Comparison of ENCODE assay signal across 22 cellular contexts in the genomic region with DNA sequence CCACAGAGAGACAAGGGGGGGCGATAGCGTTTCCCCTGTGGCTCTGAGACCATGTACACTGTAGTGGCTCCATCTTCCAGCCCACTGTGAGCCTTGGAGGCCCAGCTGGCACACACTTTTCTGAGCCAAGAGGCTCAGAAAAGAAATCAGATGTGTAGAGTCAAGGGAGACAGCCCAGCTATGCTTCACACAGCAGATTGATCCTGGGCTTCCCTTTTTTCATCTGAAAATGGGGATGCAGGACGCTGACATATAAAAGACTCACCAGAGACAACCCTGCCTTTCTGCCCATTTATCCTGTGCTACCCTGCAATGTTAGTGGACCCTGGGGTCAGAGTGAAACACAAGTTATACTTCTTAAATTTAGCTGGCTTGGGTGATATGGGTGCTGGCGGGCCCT. TPM values are rescaled to one million over a fixed set of nuclear protein-coding genes. Genes with fewer than 3 reads are reported as not detected.
A peak's percentile ranks its signal among the peaks of the same experiment; 100 is the strongest.
DNase-seq lines count a peak whose midpoint lies in the region; ATAC-seq, FAIRE-seq and TF ChIP-seq lines count a peak whose summit lies in the region.
"Had no signal": no experiment of that assay in that cellular context is flagged by ENCODE, and none has a peak within 500 bp of the region (broad histone marks: within the 10 kb centered on the region; RNA-seq: fewer than 3 reads in every experiment).

No MANE protein-coding gene starts in this region.

- CTCF ChIA-PET in activated CD8-positive, alpha-beta T cell treated with anti-CD3 and anti-CD28 coated beads, Interleukin-2, amount 10 ng/mL, durations not matched to agents 7 days and 5 days (lab: Charles Lee), result interaction anchor here (1.6 to 3.4 kb wide), 3 partner anchors 9 to 517 kb away, joined by 6 to 12 read pairs (median 8); no protein-coding TSS in a partner anchor
- CTCF ChIA-PET in activated CD8-positive, alpha-beta T cell treated with anti-CD3 and anti-CD28 coated beads for 36 hours (lab: Charles Lee), result no interaction called here
- CTCF ChIA-PET in IMR-90 (lab: Yijun Ruan, JAX), result no interaction called here
- CTCF ChIA-PET in K562 (lab: Yijun Ruan, JAX; ENCODE audit: low intra/inter-chr PET ratio), result no interaction called here

- no peak overlapping the region for H3K27ac ChIP-seq in IMR-90 (ENCODE audit: insufficient read depth, low read length)
- peak overlapping the region; percentile 54 for H3K27ac ChIP-seq in K562 (ENCODE audit: extremely low read depth, low read depth, low read length)
- no peak overlapping the region for H3K27ac ChIP-seq in upper lobe of left lung
- H3K27ac ChIP-seq: SJCRH30 had no signal

- peaks cover 14% of the 10 kb centered on the region for H3K4me1 ChIP-seq in IMR-90 (ENCODE audit: control insufficient read depth, insufficient read depth, low read length)
- H3K4me1 ChIP-seq in K562 (replicated peaks in 1 of 2; ENCODE audit: control insufficient read depth in 2 of 2, insufficient read depth in 2 of 2, low read length in 2 of 2), result peaks cover 85 to 97% of the 10 kb centered on the region in 2 experiments
- peaks cover 12 to 19% (median 17%) of the 10 kb centered on the region in 4 donors for H3K4me1 ChIP-seq in upper lobe of left lung
- H3K4me1 ChIP-seq: BE2C, SJCRH30 had no signal

- H3K9me3 ChIP-seq in IMR-90 (ENCODE audit: control insufficient read depth, insufficient read depth, low read length) (no peaks in the 10 kb centered on the region), K562 (replicated peaks; ENCODE audit: control insufficient read depth, insufficient read depth, low read depth, low read length) (no peaks in the 10 kb centered on the region), upper lobe of left lung (no peaks in the 10 kb centered on the region)
- H3K9me3 ChIP-seq: BE2C, SJCRH30 had no signal

- no peak overlapping the region for H2AFZ ChIP-seq in IMR-90 (replicated peaks; ENCODE audit: low read length, poor library complexity)
- H2AFZ ChIP-seq in K562 (ENCODE audit: low read depth, low read length), result peak overlapping the region; percentile 32; the same call in 1 of the 2 replicates

- H3K4ac ChIP-seq in IMR-90 (ENCODE audit: low read depth, low read length), result peak overlapping the region; percentile 16

- H3K79me2 ChIP-seq in K562 (ENCODE audit: control insufficient read depth, insufficient read depth, low read length), result peaks cover 77% of the 10 kb centered on the region

- peaks cover 25% of the 10 kb centered on the region for H3K9me1 ChIP-seq in IMR-90 (ENCODE audit: insufficient read depth, low read length)
- H3K9me1 ChIP-seq in K562 (ENCODE audit: control insufficient read depth, insufficient read depth, low read length), result peaks cover 12% of the 10 kb centered on the region

- no peak for TF ChIP-seq RAD21 in IMR-90 (IDR thresholded peaks at IDR 0.05; ENCODE audit: low read length)
- no peak for TF ChIP-seq RAD21 in K562 (CRISPR knock-in tag; conservative IDR thresholded peaks at IDR 0.05 in 1 of 2, IDR thresholded peaks at IDR 0.05 in 1 of 2)

- no peak for FAIRE-seq in K562 (lab: Jason Lieb, UNC)
- FAIRE-seq: D721Med, GM12892, GM18507, H1 had no signal

- H4K5ac ChIP-seq in IMR-90 (ENCODE audit: low read depth, low read length), result no peak overlapping the region

- H2BK15ac ChIP-seq in IMR-90 (ENCODE audit: low read depth, low read length), result no peak overlapping the region

- intact Hi-C loops in activated CD8-positive, alpha-beta T cell treated with anti-CD3 and anti-CD28 coated beads for 36 hours (cut with micrococcal nuclease), result no loop called here
- intact Hi-C loops in IMR-90 (cut with micrococcal nuclease), result no loop called here
- intact Hi-C loops in K562 (cut with micrococcal nuclease), result loop anchor here (5.0 kb wide), 1 partner anchor 103 kb away; no protein-coding TSS in a partner anchor

- peaks cover 3% of the 10 kb centered on the region for H3K27me3 Mint-ChIP-seq in activated CD8-positive, alpha-beta T cell treated with anti-CD3 and anti-CD28 coated beads, Interleukin-2, amount 10 ng/mL, durations not matched to agents 7 days and 5 days (ENCODE audit: low read depth)
- H3K27me3 Mint-ChIP-seq in activated CD8-positive, alpha-beta T cell treated with anti-CD3 and anti-CD28 coated beads for 36 hours, result peaks cover under 1% of the 10 kb centered on the region

- no peak overlapping the region for H3K9ac ChIP-seq in IMR-90 (ENCODE audit: low read depth, low read length)
- H3K9ac ChIP-seq in K562 (ENCODE audit: insufficient read depth in 1 of 2, low read depth in 2 of 2, low read length in 2 of 2), result peak overlapping the region; percentile 31 to 54

- H2AK5ac ChIP-seq in IMR-90 (ENCODE audit: low read depth, low read length), result no peak overlapping the region

- H4K91ac ChIP-seq in IMR-90 (ENCODE audit: insufficient read depth, low read depth, low read length), result no peak overlapping the region

- H3K36me3 Mint-ChIP-seq in activated CD8-positive, alpha-beta T cell treated with anti-CD3 and anti-CD28 coated beads, Interleukin-2, amount 10 ng/mL, durations not matched to agents 7 days and 5 days (ENCODE audit: low read depth), result peaks cover 7% of the 10 kb centered on the region
- H3K36me3 Mint-ChIP-seq in activated CD8-positive, alpha-beta T cell treated with anti-CD3 and anti-CD28 coated beads for 36 hours (ENCODE audit: low read depth), result peaks cover 2% of the 10 kb centered on the region
- peaks cover 100% of the 10 kb centered on the region for H3K36me3 Mint-ChIP-seq in stimulated activated effector memory CD8-positive, alpha-beta T cell treated with anti-CD3 and anti-CD28 coated beads, Interleukin-12 subunit alpha, Interleukin-12 subunit beta, amount 100 ng/mL, for 72 hours

- H2BK20ac ChIP-seq in IMR-90 (ENCODE audit: low read depth, low read length), result no peak overlapping the region; the same call in 1 of the 2 replicates

- TF ChIP-seq CTCF in activated CD8-positive, alpha-beta T cell treated with anti-CD3 and anti-CD28 coated beads for 36 hours (IDR thresholded peaks at IDR 0.05), result no peak
- no peak for TF ChIP-seq CTCF in IMR-90 (conservative IDR thresholded peaks at IDR 0.05; ENCODE audit: low read depth, low read length)
- no peak for TF ChIP-seq CTCF in K562 (IDR thresholded peaks at IDR 0.05 in 2 of 3, conservative IDR thresholded peaks at IDR 0.05 in 1 of 3; ENCODE audit: insufficient read depth in 2 of 3, low read depth in 1 of 3, low read length in 3 of 3)
- TF ChIP-seq CTCF in upper lobe of left lung (IDR thresholded peaks at IDR 0.05), result no peak

- no peak overlapping the region for H3K23ac ChIP-seq in IMR-90 (ENCODE audit: low read depth, low read length)

- in situ Hi-C loops in IMR-90 (cut with MboI; ENCODE audit: low sequenced_read_pairs) (no loop called here), K562 (cut with MboI) (no loop called here)

- TF ChIP-seq POLR2A in IMR-90 (IDR thresholded peaks at IDR 0.05; ENCODE audit: low read depth, low read length), result no peak
- TF ChIP-seq POLR2A in K562 (conservative IDR thresholded peaks at IDR 0.05), result no peak
- TF ChIP-seq POLR2A in upper lobe of left lung (IDR thresholded peaks at IDR 0.05), result no peak

- ATAC-seq in activated CD8-positive, alpha-beta T cell treated with anti-CD3 and anti-CD28 coated beads, Interleukin-2, amount 10 ng/mL, durations not matched to agents 7 days and 5 days, result no peak
- no peak for ATAC-seq in activated CD8-positive, alpha-beta T cell treated with anti-CD3 and anti-CD28 coated beads for 36 hours
- ATAC-seq in IMR-90 (ENCODE audit: low read depth), result no peak
- ATAC-seq in K562, result no peak
- ATAC-seq in stimulated activated effector memory CD8-positive, alpha-beta T cell treated with anti-CD3 and anti-CD28 coated beads, Interleukin-12 subunit alpha, Interleukin-12 subunit beta, amount 100 ng/mL, for 72 hours, result no peak
- ATAC-seq in upper lobe of left lung (ENCODE audit: low FRiP score in 2 of 2), result no peak
- ATAC-seq: Panc1 had no signal

- H4K20me1 ChIP-seq in IMR-90 (ENCODE audit: insufficient read depth, low read length), result no peaks in the 10 kb centered on the region
- H4K20me1 ChIP-seq in K562 (replicated peaks; ENCODE audit: control insufficient read depth, insufficient read depth, low read length), result no peaks in the 10 kb centered on the region

- dilution Hi-C loops in IMR-90 (cut with HindIII; ENCODE audit: low sequenced_read_pairs, unreplicated experiment), result no loop called here

- H2AK9ac ChIP-seq in IMR-90 (replicated peaks; ENCODE audit: low read depth, low read length, poor library complexity), result no peak overlapping the region

- 100% methylated on average over 2 of the region's 4 CpGs; no CpG with 5 or more reads in 1 of the 2 experiments for WGBS in IMR-90 (ENCODE audit: extremely low coverage in 2 of 2, insufficient read length in 1 of 2), 2 experiments
- 32% methylated on average over 4 of the region's 4 CpGs for WGBS in K562 (ENCODE audit: insufficient coverage, low coverage, missing lambda C conversion rate)
- WGBS in upper lobe of left lung, 2 donors, result 63 to 92% methylated on average over 3 to 4 of the region's 4 CpGs

- peak; percentile 9 for DNase-seq in activated CD8-positive, alpha-beta T cell treated with anti-CD3 and anti-CD28 coated beads, Interleukin-2, amount 10 ng/mL, durations not matched to agents 7 days and 5 days
- no peak for DNase-seq in activated CD8-positive, alpha-beta T cell treated with anti-CD3 and anti-CD28 coated beads for 36 hours
- DNase-seq in IMR-90, result no peak
- no peak for DNase-seq in K562 (ENCODE audit: extremely low read depth in 1 of 4, low spot score in 3 of 4)
- peak in 1 of 2 donors; percentile 44 for DNase-seq in stimulated activated effector memory CD8-positive, alpha-beta T cell treated with anti-CD3 and anti-CD28 coated beads, Interleukin-12 subunit alpha, Interleukin-12 subunit beta, amount 100 ng/mL, for 72 hours (ENCODE audit: low spot score in 2 of 2)
- no peak for DNase-seq in upper lobe of left lung
- DNase-seq in retina, result no peak
- DNase-seq in OCI-M2 (lab: John Stamatoyannopoulos, UW; ENCODE audit: unreplicated experiment), result no peak
- DNase-seq: 8988T, BE2C, NCI-H1417, NCI-H187 treated with DMSO at 0.1 percent for 48 hours, NCI-H345, NCI-H526, SJCRH30 had no signal

- H3K4me1 Mint-ChIP-seq in activated CD8-positive, alpha-beta T cell treated with anti-CD3 and anti-CD28 coated beads, Interleukin-2, amount 10 ng/mL, durations not matched to agents 7 days and 5 days (ENCODE audit: low read depth), result peaks cover 54% of the 10 kb centered on the region
- peaks cover 27% of the 10 kb centered on the region for H3K4me1 Mint-ChIP-seq in activated CD8-positive, alpha-beta T cell treated with anti-CD3 and anti-CD28 coated beads for 36 hours (ENCODE audit: low read depth)
- H3K4me1 Mint-ChIP-seq in stimulated activated effector memory CD8-positive, alpha-beta T cell treated with anti-CD3 and anti-CD28 coated beads, Interleukin-12 subunit alpha, Interleukin-12 subunit beta, amount 100 ng/mL, for 72 hours, result peaks cover 87% of the 10 kb centered on the region

- no peak overlapping the region for H3K56ac ChIP-seq in IMR-90 (ENCODE audit: extremely low read depth, insufficient read depth, low read length)

- H3K18ac ChIP-seq in IMR-90 (ENCODE audit: low read depth, low read length), result no peak overlapping the region

- no peak overlapping the region for H3K27ac Mint-ChIP-seq in activated CD8-positive, alpha-beta T cell treated with anti-CD3 and anti-CD28 coated beads, Interleukin-2, amount 10 ng/mL, durations not matched to agents 7 days and 5 days
- H3K27ac Mint-ChIP-seq in activated CD8-positive, alpha-beta T cell treated with anti-CD3 and anti-CD28 coated beads for 36 hours, result no peak overlapping the region
- peak overlapping the region; percentile 98 for H3K27ac Mint-ChIP-seq in stimulated activated effector memory CD8-positive, alpha-beta T cell treated with anti-CD3 and anti-CD28 coated beads, Interleukin-12 subunit alpha, Interleukin-12 subunit beta, amount 100 ng/mL, for 72 hours

- H3K79me1 ChIP-seq in IMR-90 (ENCODE audit: low read depth in 1 of 2, low read length in 2 of 2), result no peaks in the 10 kb centered on the region

- no peak overlapping the region for H4K8ac ChIP-seq in IMR-90 (ENCODE audit: low read depth in 2 of 2, low read length in 2 of 2)

- no peak for TF ChIP-seq EP300 in K562 (IDR thresholded peaks at IDR 0.05; ENCODE audit: low read length)
- TF ChIP-seq EP300 in upper lobe of left lung (IDR thresholded peaks at IDR 0.05), result no peak

- H3K27me3 ChIP-seq in IMR-90 (ENCODE audit: control insufficient read depth, insufficient read depth, low read length), result no peaks in the 10 kb centered on the region
- H3K27me3 ChIP-seq in K562 (ENCODE audit: control insufficient read depth in 2 of 2, insufficient read depth in 2 of 2, low read length in 2 of 2), result no peaks in the 10 kb centered on the region
- H3K27me3 ChIP-seq in upper lobe of left lung, result no peaks in the 10 kb centered on the region
- H3K27me3 ChIP-seq: BE2C, SJCRH30 had no signal

- H3K36me3 ChIP-seq in IMR-90 (ENCODE audit: control insufficient read depth, insufficient read depth, low read length), result no peaks in the 10 kb centered on the region
- H3K36me3 ChIP-seq in K562 (ENCODE audit: control insufficient read depth, insufficient read depth, low read length), result peaks cover 29% of the 10 kb centered on the region; the same call in 1 of the 3 replicates
- H3K36me3 ChIP-seq in upper lobe of left lung, result no peaks in the 10 kb centered on the region
- H3K36me3 ChIP-seq: BE2C, SJCRH30 had no signal

- no peak overlapping the region for H3K4me3 ChIP-seq in IMR-90 (ENCODE audit: insufficient read depth, low read depth, low read length)
- no peak overlapping the region for H3K4me3 ChIP-seq in K562
- no peak overlapping the region for H3K4me3 ChIP-seq in upper lobe of left lung
- H3K4me3 ChIP-seq: SJCRH30 had no signal

- POLR2A ChIA-PET in activated CD8-positive, alpha-beta T cell treated with anti-CD3 and anti-CD28 coated beads, Interleukin-2, amount 10 ng/mL, durations not matched to agents 7 days and 5 days (lab: Charles Lee), result no interaction called here
- POLR2A ChIA-PET in activated CD8-positive, alpha-beta T cell treated with anti-CD3 and anti-CD28 coated beads for 36 hours (lab: Charles Lee), result interaction anchor here (1.4 kb wide), 1 partner anchor 10 kb away, joined by 5 read pairs; no protein-coding TSS in a partner anchor
- POLR2A ChIA-PET in IMR-90 (lab: Charles Lee; ENCODE audit: unreplicated experiment) (no interaction called here), K562 (lab: Yijun Ruan, JAX) (interaction anchor here (0.5 to 4.1 kb wide), 12 partner anchors 8 to 1810 kb away, joined by 3 to 30 read pairs (median 4); partner anchors contain the start of gene TMEM273)

- no peak overlapping the region for H2BK5ac ChIP-seq in IMR-90 (ENCODE audit: low read depth, low read length, poor library complexity, severe bottlenecking)

- H3K4me2 ChIP-seq in IMR-90 (ENCODE audit: low read depth, low read length) (no peak overlapping the region), K562 (ENCODE audit: insufficient read depth, low read length) (peak overlapping the region; percentile 68)

- no peak overlapping the region for H3K14ac ChIP-seq in IMR-90 (replicated peaks; ENCODE audit: low read depth, low read length)

- BruUV-seq in IMR-90 (replicated peaks; lab: Mats Ljungman, UMichigan), result no TSS peak
- BruUV-seq in K562 (replicated peaks; lab: Mats Ljungman, UMichigan), result no TSS peak

- H3K9me3 Mint-ChIP-seq in activated CD8-positive, alpha-beta T cell treated with anti-CD3 and anti-CD28 coated beads, Interleukin-2, amount 10 ng/mL, durations not matched to agents 7 days and 5 days (ENCODE audit: insufficient read depth), result no peaks in the 10 kb centered on the region
- no peaks in the 10 kb centered on the region for H3K9me3 Mint-ChIP-seq in activated CD8-positive, alpha-beta T cell treated with anti-CD3 and anti-CD28 coated beads for 36 hours
- H3K9me3 Mint-ChIP-seq in stimulated activated effector memory CD8-positive, alpha-beta T cell treated with anti-CD3 and anti-CD28 coated beads, Interleukin-12 subunit alpha, Interleukin-12 subunit beta, amount 100 ng/mL, for 72 hours, result no peaks in the 10 kb centered on the region

- H3K4me3 Mint-ChIP-seq in activated CD8-positive, alpha-beta T cell treated with anti-CD3 and anti-CD28 coated beads, Interleukin-2, amount 10 ng/mL, durations not matched to agents 7 days and 5 days, result no peak overlapping the region
- H3K4me3 Mint-ChIP-seq in activated CD8-positive, alpha-beta T cell treated with anti-CD3 and anti-CD28 coated beads for 36 hours, result no peak overlapping the region
- H3K4me3 Mint-ChIP-seq in stimulated activated effector memory CD8-positive, alpha-beta T cell treated with anti-CD3 and anti-CD28 coated beads, Interleukin-12 subunit alpha, Interleukin-12 subunit beta, amount 100 ng/mL, for 72 hours, result peak overlapping the region; percentile 79

- H2BK120ac ChIP-seq in IMR-90 (ENCODE audit: low read depth, low read length), result no peak overlapping the region

RNA-seq across cellular contexts. Expression of gene TMEM273, which starts 14.3 kb away (rescaled TPM):
- 10 to 100 TPM; 24.4 to 25.6 TPM for total RNA-seq in activated CD8-positive, alpha-beta T cell treated with anti-CD3 and anti-CD28 coated beads, Interleukin-2, amount 10 ng/mL, durations not matched to agents 7 days and 5 days
- 10 to 100 TPM; 16.6 to 19.0 TPM for total RNA-seq in activated CD8-positive, alpha-beta T cell treated with anti-CD3 and anti-CD28 coated beads for 36 hours
- total RNA-seq in IMR-90 (2012; rRNA removed) (not detected in 2 replicates), K562 (2014; rRNA removed) (93.1 and 94.3 TPM in 2 replicates), K562 (2014; rRNA removed; fragmentation: Illumina TruSeq; extraction: Trizol) (72.3 and 78.7 TPM in 2 replicates), K562 (2015; rRNA removed; fragmentation: Illumina TruSeq; extraction: Trizol) (90.7 and 95.6 TPM in 2 replicates), K562 (2021) (63.1 and 64.3 TPM in 2 replicates), upper lobe of left lung (10 to 100 TPM; 12.3 to 52.3 (median 30.7) TPM)
- polyA plus RNA-seq in IMR-90 (2012; rRNA removed) (not detected in 2 replicates), K562 (2011; rRNA removed) (38.9 and 39.2 TPM in 2 replicates), K562 (2014; fragmentation: Illumina TruSeq; extraction: Trizol) (126 and 127 TPM in 2 replicates), K562 (2014; fragmentation: Nextera tagmentation; extraction: Ambion mirVana) (100 to 1,000 TPM in 1 of 2 experiments, 10 to 100 TPM in 1; 97.3 to 102 TPM), K562 (2014; rRNA removed) (131 and 145 TPM in 2 replicates)
- polyA plus RNA-seq in IMR-90 (2012; cell fraction: cytosol; rRNA removed), result not detected in 2 replicates
- polyA plus RNA-seq in IMR-90 (2012; cell fraction: nucleus; rRNA removed; ENCODE audit: low replicate concordance), result 0.21 TPM in 1 of 2 replicates, not detected in the other
- 81.2 and 118 TPM in 2 replicates for total RNA-seq in K562 (2011; cell fraction: chromatin; rRNA removed; ENCODE audit: low replicate concordance)
- total RNA-seq in K562 (2011; cell fraction: nucleolus; rRNA removed), result 54.2 and 60.0 TPM in 2 replicates
- total RNA-seq in K562 (2011; cell fraction: nucleoplasm; rRNA removed), result 86.6 and 86.7 TPM in 2 replicates
- polyA plus RNA-seq in K562 (2011; cell fraction: cytosol; rRNA removed), result 28.1 and 37.9 TPM in 2 replicates
- 97.0 and 101 TPM in 2 replicates for polyA plus RNA-seq in K562 (2011; cell fraction: nucleus; rRNA removed)
- 161 and 239 TPM in 2 replicates for polyA plus RNA-seq in K562 (2012)
- polyA minus RNA-seq in K562 (2011; rRNA and poly(A)+ RNA removed), result 30.9 and 33.2 TPM in 2 replicates
- polyA minus RNA-seq in K562 (2011; cell fraction: cytosol; rRNA and poly(A)+ RNA removed), result 9.6 and 10.0 TPM in 2 replicates
- 24.1 and 32.7 TPM in 2 replicates for polyA minus RNA-seq in K562 (2011; cell fraction: nucleus; rRNA and poly(A)+ RNA removed)
- total RNA-seq: H1, M059J had no signal
- polyA plus RNA-seq: AG04450, H1 had no signal

RNA-seq across cellular contexts. Expression of gene FAM170B, which starts 40.0 kb away (rescaled TPM):
- total RNA-seq in activated CD8-positive, alpha-beta T cell treated with anti-CD3 and anti-CD28 coated beads, Interleukin-2, amount 10 ng/mL, durations not matched to agents 7 days and 5 days, result not detected
- total RNA-seq in activated CD8-positive, alpha-beta T cell treated with anti-CD3 and anti-CD28 coated beads for 36 hours, result not detected
- not detected in 2 replicates for total RNA-seq in IMR-90 (2012; rRNA removed)
- not detected in 2 replicates for polyA plus RNA-seq in IMR-90 (2012; rRNA removed)
- polyA plus RNA-seq in IMR-90 (2012; cell fraction: cytosol; rRNA removed), result not detected in 2 replicates
- polyA plus RNA-seq in IMR-90 (2012; cell fraction: nucleus; rRNA removed; ENCODE audit: low replicate concordance), result not detected in 2 replicates
- total RNA-seq in K562 (2011; cell fraction: chromatin; rRNA removed; ENCODE audit: low replicate concordance), result not detected in 2 replicates
- total RNA-seq in K562 (2011; cell fraction: nucleolus; rRNA removed), result 0.53 TPM in 1 of 2 replicates, not detected in the other
- not detected in 2 replicates for total RNA-seq in K562 (2011; cell fraction: nucleoplasm; rRNA removed)
- 0.24 TPM in 1 of 2 replicates, not detected in the other for total RNA-seq in K562 (2014; rRNA removed)
- total RNA-seq in K562 (2014; rRNA removed; fragmentation: Illumina TruSeq; extraction: Trizol), result not detected in 2 replicates
- 0.11 TPM in 2 replicates for total RNA-seq in K562 (2015; rRNA removed; fragmentation: Illumina TruSeq; extraction: Trizol)
- not detected in 2 replicates for total RNA-seq in K562 (2021)
- polyA plus RNA-seq in K562 (2011; rRNA removed), result 0.07 TPM in 1 of 2 replicates, not detected in the other
- not detected in 2 replicates for polyA plus RNA-seq in K562 (2011; cell fraction: cytosol; rRNA removed)
- 0.11 TPM in 1 of 2 replicates, not detected in the other for polyA plus RNA-seq in K562 (2011; cell fraction: nucleus; rRNA removed)
- polyA plus RNA-seq in K562 (2012), result 0.15 and 0.17 TPM in 2 replicates
- polyA plus RNA-seq in K562 (2014; fragmentation: Illumina TruSeq; extraction: Trizol), result not detected in 2 replicates
- polyA plus RNA-seq in K562 (2014; fragmentation: Nextera tagmentation; extraction: Ambion mirVana), result not detected
- 0.13 and 0.21 TPM in 2 replicates for polyA plus RNA-seq in K562 (2014; rRNA removed)
- polyA minus RNA-seq in K562 (2011; rRNA and poly(A)+ RNA removed), result not detected in 2 replicates
- not detected in 2 replicates for polyA minus RNA-seq in K562 (2011; cell fraction: cytosol; rRNA and poly(A)+ RNA removed)
- polyA minus RNA-seq in K562 (2011; cell fraction: nucleus; rRNA and poly(A)+ RNA removed), result 0.22 TPM in 1 of 2 replicates, not detected in the other
- total RNA-seq in upper lobe of left lung, result under 1 TPM in 1 of 6 donors, not detected in 5; 0.24 TPM
- total RNA-seq: H1, M059J, SJCRH30 had no signal
- polyA plus RNA-seq: AG04450, H1 had no signal

RNA-seq across cellular contexts. Expression of gene VSTM4, which starts 58.5 kb away (rescaled TPM):
- total RNA-seq in activated CD8-positive, alpha-beta T cell treated with anti-CD3 and anti-CD28 coated beads, Interleukin-2, amount 10 ng/mL, durations not matched to agents 7 days and 5 days, result not detected
- total RNA-seq in activated CD8-positive, alpha-beta T cell treated with anti-CD3 and anti-CD28 coated beads for 36 hours, result under 1 TPM; 0.04 to 0.09 TPM
- 2.5 and 2.9 TPM in 2 replicates for total RNA-seq in IMR-90 (2012; rRNA removed)
- polyA plus RNA-seq in IMR-90 (2012; rRNA removed), result 2.1 and 2.4 TPM in 2 replicates
- 1.2 and 1.3 TPM in 2 replicates for polyA plus RNA-seq in IMR-90 (2012; cell fraction: cytosol; rRNA removed)
- 0.76 and 2.5 TPM in 2 replicates for polyA plus RNA-seq in IMR-90 (2012; cell fraction: nucleus; rRNA removed; ENCODE audit: low replicate concordance)
- total RNA-seq in K562 (2011; cell fraction: chromatin; rRNA removed; ENCODE audit: low replicate concordance), result 28.0 and 44.8 TPM in 2 replicates
- 25.3 and 25.7 TPM in 2 replicates for total RNA-seq in K562 (2011; cell fraction: nucleolus; rRNA removed)
- total RNA-seq in K562 (2011; cell fraction: nucleoplasm; rRNA removed), result 38.3 and 60.8 TPM in 2 replicates
- 2.3 and 3.2 TPM in 2 replicates for total RNA-seq in K562 (2014; rRNA removed)
- 2.9 and 3.5 TPM in 2 replicates for total RNA-seq in K562 (2014; rRNA removed; fragmentation: Illumina TruSeq; extraction: Trizol)
- total RNA-seq in K562 (2015; rRNA removed; fragmentation: Illumina TruSeq; extraction: Trizol), result 1.4 and 1.5 TPM in 2 replicates
- total RNA-seq in K562 (2021), result 3.9 and 4.5 TPM in 2 replicates
- 7.3 and 7.9 TPM in 2 replicates for polyA plus RNA-seq in K562 (2011; rRNA removed)
- polyA plus RNA-seq in K562 (2011; cell fraction: cytosol; rRNA removed), result 3.7 and 5.1 TPM in 2 replicates
- 7.6 and 10.0 TPM in 2 replicates for polyA plus RNA-seq in K562 (2011; cell fraction: nucleus; rRNA removed)
- polyA plus RNA-seq in K562 (2012), result 3.2 and 4.6 TPM in 2 replicates
- polyA plus RNA-seq in K562 (2014; fragmentation: Illumina TruSeq; extraction: Trizol), result 4.1 and 5.0 TPM in 2 replicates
- 1 to 10 TPM; 1.0 to 1.1 TPM for polyA plus RNA-seq in K562 (2014; fragmentation: Nextera tagmentation; extraction: Ambion mirVana)
- 3.0 TPM in 2 replicates for polyA plus RNA-seq in K562 (2014; rRNA removed)
- polyA minus RNA-seq in K562 (2011; rRNA and poly(A)+ RNA removed), result 11.4 and 12.1 TPM in 2 replicates
- polyA minus RNA-seq in K562 (2011; cell fraction: cytosol; rRNA and poly(A)+ RNA removed), result 4.6 and 6.7 TPM in 2 replicates
- polyA minus RNA-seq in K562 (2011; cell fraction: nucleus; rRNA and poly(A)+ RNA removed), result 15.8 and 17.0 TPM in 2 replicates
- total RNA-seq in upper lobe of left lung, result 10 to 100 TPM in 4 of 6 donors, 1 to 10 TPM in 2; 8.5 to 24.3 (median 13.2) TPM
- total RNA-seq: M059J had no signal

Comparison
In these comparisons a context has a peak if more than half of its experiments do, and no peak if none do; other contexts are left out.
1. POLR2A ChIA-PET loops: an anchor here in activated CD8-positive, alpha-beta T cell treated with anti-CD3 and anti-CD28 coated beads for 36 hours (1.4 kb wide) and K562 (0.5 to 4.1 kb wide); none called in activated CD8-positive, alpha-beta T cell treated with anti-CD3 and anti-CD28 coated beads, Interleukin-2, amount 10 ng/mL, durations not matched to agents 7 days and 5 days and IMR-90.
2. RNA of gene TMEM273, which starts 14.3 kb away (total RNA-seq): 54.2 to 118 TPM in K562, 12.3 to 52.3 TPM in upper lobe of left lung, 24.4 to 25.6 TPM in activated CD8-positive, alpha-beta T cell treated with anti-CD3 and anti-CD28 coated beads, Interleukin-2, amount 10 ng/mL, durations not matched to agents 7 days and 5 days and 16.6 to 19.0 TPM in activated CD8-positive, alpha-beta T cell treated with anti-CD3 and anti-CD28 coated beads for 36 hours; not detected in IMR-90; every median in the first group is over 10 times any median in the second.